ENCODE assay signal across 15 cellular contexts in genomic region chr11:36360833-36361232, GRCh38.
DNase-seq lines count a peak whose midpoint lies in the region; ATAC-seq, FAIRE-seq and TF ChIP-seq lines count a peak whose summit lies in the region.
"Had no signal": no experiment of that assay in that cellular context is flagged by ENCODE, and none has a peak within 500 bp of the region (broad histone marks: within the 10 kb centered on the region; RNA-seq: fewer than 3 reads in every experiment).

No MANE protein-coding gene starts in this region.

- no peaks in the 10 kb centered on the region for H3K9me3 Mint-ChIP-seq in activated CD4-positive, alpha-beta memory T cell treated with anti-CD3 and anti-CD28 coated beads for 36 hours
- H3K9me3 Mint-ChIP-seq: nephron progenitor cell; stimulated activated naive CD8-positive, alpha-beta T cell treated with anti-CD3 and anti-CD28 coated beads, Interleukin-15, Interleukin-2, amounts not matched to agents 100 ng/mL and 50 ng/mL, for 24 hours had no signal

- H3K36me3 ChIP-seq in BLaER1 (no peaks in the 10 kb centered on the region), keratinocyte (ENCODE audit: control insufficient read depth in 2 of 2, extremely low read depth in 1 of 2, insufficient read depth in 2 of 2, low read length in 2 of 2) (no peaks in the 10 kb centered on the region), heart right ventricle (no peaks in the 10 kb centered on the region)

- no peak overlapping the region for H3K27ac ChIP-seq in BLaER1
- H3K27ac ChIP-seq in keratinocyte (ENCODE audit: control insufficient read depth, insufficient read depth, low read length), result peak overlapping the region; percentile 91
- no peak overlapping the region for H3K27ac ChIP-seq in heart right ventricle

- peaks cover 79% of the 10 kb centered on the region for H3K4me1 Mint-ChIP-seq in activated CD4-positive, alpha-beta memory T cell treated with anti-CD3 and anti-CD28 coated beads for 36 hours (ENCODE audit: low read depth)

- H3K4me1 ChIP-seq in BLaER1, result peaks cover 99% of the 10 kb centered on the region
- peaks cover 52% of the 10 kb centered on the region for H3K4me1 ChIP-seq in keratinocyte (ENCODE audit: control insufficient read depth, extremely low read depth, insufficient read depth, low read length)
- H3K4me1 ChIP-seq in heart right ventricle, result peaks cover 0 to 61% (median 0%) of the 10 kb centered on the region in 9 donors

- peaks cover 2% of the 10 kb centered on the region for H3K27me3 Mint-ChIP-seq in activated CD4-positive, alpha-beta memory T cell treated with anti-CD3 and anti-CD28 coated beads for 36 hours

- no peak for ATAC-seq in heart right ventricle
- ATAC-seq: right cardiac atrium had no signal

- no peaks in the 10 kb centered on the region for H3K27me3 ChIP-seq in BLaER1
- H3K27me3 ChIP-seq in keratinocyte (ENCODE audit: control insufficient read depth, extremely low read depth, insufficient read depth, low read length), result no peaks in the 10 kb centered on the region
- peaks cover 0 to 6% (median 0%) of the 10 kb centered on the region in 7 donors for H3K27me3 ChIP-seq in heart right ventricle

- WGBS in heart right ventricle, 2 donors, result 84 to 88% methylated on average over 3 of the region's 3 CpGs

- peak overlapping the region; percentile 79 for H3K4me2 ChIP-seq in BLaER1
- H3K4me2 ChIP-seq in keratinocyte (ENCODE audit: control insufficient read depth, extremely low read depth, insufficient read depth, low read depth, low read length), result peak overlapping the region; percentile 82

- no peak for DNase-seq in GM18507 (ENCODE audit: extremely low spot score, insufficient read length, low read depth)
- no peak for DNase-seq in activated CD4-positive, alpha-beta memory T cell treated with anti-CD3 and anti-CD28 coated beads for 36 hours
- no peak for DNase-seq in keratinocyte (ENCODE audit: low read depth, low spot score)
- DNase-seq in NK-92 (lab: John Stamatoyannopoulos, UW; ENCODE audit: unreplicated experiment), result no peak
- DNase-seq in heart right ventricle, result no peak
- DNase-seq in GM19240 (ENCODE audit: insufficient read length, low spot score), result no peak
- no peak for DNase-seq in Kasumi-1 (lab: John Stamatoyannopoulos, UW)
- DNase-seq: activated T-cell treated with anti-CD3 and anti-CD28 coated beads, Interleukin-2, amount 50 U/mL, for 1 hour; aorta; NCI-H748 treated with DMSO at 0.1 percent for 48 hours; nephron progenitor cell; right cardiac atrium; Right ventricle myocardium superior had no signal

- H3K36me3 Mint-ChIP-seq in activated CD4-positive, alpha-beta memory T cell treated with anti-CD3 and anti-CD28 coated beads for 36 hours, result no peaks in the 10 kb centered on the region

- no peaks in the 10 kb centered on the region for H3K9me1 ChIP-seq in keratinocyte (ENCODE audit: control insufficient read depth, extremely low read depth, insufficient read depth, low read length)

- intact Hi-C loops in activated CD4-positive, alpha-beta memory T cell treated with anti-CD3 and anti-CD28 coated beads for 36 hours (cut with micrococcal nuclease), result loop anchor here (1.0 kb wide), 1 partner anchor 16 kb away; no protein-coding TSS in a partner anchor
- intact Hi-C loops in heart right ventricle (cut with DNase I), result loop anchor here in 1 of 10 donors (10.0 kb wide), 1 partner anchor 114 kb away; no protein-coding TSS in a partner anchor

- peak overlapping the region; percentile 48 for H3K4me3 Mint-ChIP-seq in activated CD4-positive, alpha-beta memory T cell treated with anti-CD3 and anti-CD28 coated beads for 36 hours

- CTCF ChIA-PET in activated CD4-positive, alpha-beta memory T cell treated with anti-CD3 and anti-CD28 coated beads for 36 hours (lab: Charles Lee), result interaction anchor here (1.4 to 1.6 kb wide), 4 partner anchors 12 to 69 kb away, joined by 3 to 7 read pairs (median 3); no protein-coding TSS in a partner anchor

- TF ChIP-seq CTCF in keratinocyte (optimal IDR thresholded peaks at IDR 0.05 in 1 of 3, IDR thresholded peaks at IDR 0.05 in 1 of 3, conservative IDR thresholded peaks at IDR 0.05 in 1 of 3; ENCODE audit: extremely low read depth in 1 of 3, insufficient read depth in 2 of 3, low read length in 3 of 3), result no peak
- TF ChIP-seq CTCF in heart right ventricle (IDR thresholded peaks at IDR 0.05), result no peak

- H4K20me1 ChIP-seq in BLaER1, result no peaks in the 10 kb centered on the region
- no peaks in the 10 kb centered on the region for H4K20me1 ChIP-seq in keratinocyte (ENCODE audit: control insufficient read depth, extremely low read depth, insufficient read depth, low read length)

- H3K27ac Mint-ChIP-seq in activated CD4-positive, alpha-beta memory T cell treated with anti-CD3 and anti-CD28 coated beads for 36 hours, result peak overlapping the region; percentile 39
- H3K27ac Mint-ChIP-seq: nephron progenitor cell; stimulated activated naive CD8-positive, alpha-beta T cell treated with anti-CD3 and anti-CD28 coated beads, Interleukin-15, Interleukin-2, amounts not matched to agents 100 ng/mL and 50 ng/mL, for 24 hours had no signal

- POLR2A ChIA-PET in activated CD4-positive, alpha-beta memory T cell treated with anti-CD3 and anti-CD28 coated beads for 36 hours (lab: Charles Lee), result interaction anchor here (0.8 to 1.2 kb wide), 2 partner anchors 15 to 23 kb away, joined by 3 to 5 read pairs; no protein-coding TSS in a partner anchor

- H2AFZ ChIP-seq in keratinocyte (ENCODE audit: control insufficient read depth, low read length), result peak overlapping the region; percentile 38

- H3K9me3 ChIP-seq in BLaER1 (no peaks in the 10 kb centered on the region), keratinocyte (ENCODE audit: control insufficient read depth, low read depth, low read length) (no peaks in the 10 kb centered on the region), heart right ventricle (no peaks in the 10 kb centered on the region)

- H3K9ac ChIP-seq in BLaER1, result no peak overlapping the region; the same call in 1 of the 2 replicates
- H3K9ac ChIP-seq in keratinocyte (ENCODE audit: control insufficient read depth, extremely low read depth, insufficient read depth, low read length), result no peak overlapping the region

- dilution Hi-C loops in keratinocyte (cut with MboI; ENCODE audit: extremely low pct_ligation_motif_present, low sequenced_read_pairs), result no loop called here

- no peak overlapping the region for H3K4me3 ChIP-seq in BLaER1
- H3K4me3 ChIP-seq in keratinocyte (ENCODE audit: control insufficient read depth in 2 of 3, extremely low read depth in 1 of 3, insufficient read depth in 2 of 3, low read depth in 1 of 3, low read length in 3 of 3), result no peak overlapping the region
- no peak overlapping the region for H3K4me3 ChIP-seq in heart right ventricle

- peak; percentile 31 for FAIRE-seq in GM18507 (lab: Jason Lieb, UNC)
- FAIRE-seq in keratinocyte (lab: Jason Lieb, UNC), result no peak

- H3K79me2 ChIP-seq in keratinocyte (ENCODE audit: control insufficient read depth, insufficient read depth, low read length), result no peaks in the 10 kb centered on the region
